19 cellular contexts compared by ENCODE assay signal in the genomic region with DNA sequence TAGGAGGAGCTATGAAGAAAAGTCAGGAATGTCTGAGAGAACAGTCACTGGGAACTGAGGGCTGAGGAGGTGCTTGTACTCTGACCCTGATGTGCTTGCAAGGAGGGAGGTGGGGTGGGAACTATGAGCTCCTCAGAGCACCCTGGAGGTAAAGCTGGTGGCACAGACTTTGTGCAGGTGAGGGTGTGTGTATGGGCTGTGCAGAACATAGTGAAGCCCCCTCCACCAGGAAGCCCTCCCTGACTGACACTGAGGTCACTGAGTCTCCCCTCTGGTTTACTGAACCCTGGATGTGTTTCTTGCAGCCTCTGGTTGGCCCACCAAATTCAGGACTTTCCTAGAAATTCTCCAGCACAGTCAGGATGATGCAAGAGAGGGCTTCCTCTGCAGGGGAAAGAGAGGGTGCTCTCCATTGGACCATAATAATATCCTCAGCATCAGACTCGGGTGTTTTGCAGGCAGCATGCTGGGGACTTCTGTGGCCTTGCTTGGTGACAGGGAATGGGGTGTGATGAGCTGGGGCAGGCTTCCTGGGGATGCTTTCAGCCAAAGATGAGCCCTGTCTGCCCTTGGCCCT. TPM values are rescaled to one million over a fixed set of nuclear protein-coding genes. Genes with fewer than 3 reads are reported as not detected.
DNase-seq lines count a peak whose midpoint lies in the region; ATAC-seq and TF ChIP-seq lines count a peak whose summit lies in the region.
"Had no signal": no experiment of that assay in that cellular context is flagged by ENCODE, and none has a peak within 500 bp of the region (broad histone marks: within the 10 kb centered on the region; RNA-seq: fewer than 3 reads in every experiment).

No MANE protein-coding gene starts in this region.

- no peak for ATAC-seq in left cardiac atrium
- no peak for ATAC-seq in HG03196 (IDR thresholded peaks at IDR 0.05; ENCODE audit: unreplicated experiment)
- ATAC-seq in GM21619 (IDR thresholded peaks at IDR 0.05; ENCODE audit: unreplicated experiment), result no peak
- ATAC-seq: activated naive CD8-positive, alpha-beta T cell treated with anti-CD3 and anti-CD28 coated beads, Interleukin-2, amount 50 U/mL, for 24 hours had no signal

- H3K27me3 ChIP-seq in right atrium auricular region (no peaks in the 10 kb centered on the region), sigmoid colon (no peaks in the 10 kb centered on the region), uterus (no peaks in the 10 kb centered on the region)

- TF ChIP-seq POLR2A in sigmoid colon (IDR thresholded peaks at IDR 0.05), result no peak
- TF ChIP-seq POLR2A in uterus (IDR thresholded peaks at IDR 0.05), result no peak

- TF ChIP-seq CTCF in right atrium auricular region (IDR thresholded peaks at IDR 0.05), result no peak
- no peak for TF ChIP-seq CTCF in sigmoid colon (IDR thresholded peaks at IDR 0.05)
- no peak for TF ChIP-seq CTCF in uterus (IDR thresholded peaks at IDR 0.05)

- intact Hi-C loops in left cardiac atrium (cut with DNase I) (no loop called here), sigmoid colon (cut with DNase I) (no loop called here), uterus (cut with DNase I; ENCODE audit: low total_unique reads) (no loop called here)

- WGBS in sigmoid colon, 2 donors, result 88 to 98% methylated on average over 1 of the region's 1 CpG

- H3K27ac ChIP-seq in right atrium auricular region (peak overlapping the region; percentile 78 to 84), sigmoid colon (peak overlapping the region; percentile 78 to 89 (median 84)), uterus (peak overlapping the region; percentile 94 to 97)

- no peak overlapping the region for H3K4me3 ChIP-seq in right atrium auricular region
- H3K4me3 ChIP-seq in sigmoid colon, result no peak overlapping the region
- H3K4me3 ChIP-seq in uterus, result no peak overlapping the region

- no peaks in the 10 kb centered on the region for H3K36me3 ChIP-seq in right atrium auricular region
- H3K36me3 ChIP-seq in sigmoid colon, result peaks cover 0 to 8% (median 6%) of the 10 kb centered on the region in 4 donors
- H3K36me3 ChIP-seq in uterus, result no peaks in the 10 kb centered on the region

- TF ChIP-seq EP300 in sigmoid colon (IDR thresholded peaks at IDR 0.05), result no peak

- H3K9me3 ChIP-seq in right atrium auricular region (no peaks in the 10 kb centered on the region), sigmoid colon (no peaks in the 10 kb centered on the region), uterus (no peaks in the 10 kb centered on the region)

- H3K4me1 ChIP-seq in right atrium auricular region, result peaks cover 0 to 76% of the 10 kb centered on the region in 2 donors
- peaks cover 0 to 68% (median 65%) of the 10 kb centered on the region in 4 donors for H3K4me1 ChIP-seq in sigmoid colon
- peaks cover 19 to 25% of the 10 kb centered on the region in 2 donors for H3K4me1 ChIP-seq in uterus

- peak; percentile 53 for DNase-seq in right atrium auricular region (ENCODE audit: low spot score)
- DNase-seq in left cardiac atrium, result no peak
- DNase-seq in islet precursor cell, result peak; percentile 37
- peak; percentile 48 for DNase-seq in sigmoid colon
- DNase-seq in uterus, result no peak
- no peak for DNase-seq in DMS79 (lab: John Stamatoyannopoulos, UW)
- DNase-seq: activated CD4-positive, alpha-beta T cell treated with anti-CD3 and anti-CD28 coated beads, Interleukin-2, amount 50 U/mL, for 4 hours; activated naive CD8-positive, alpha-beta T cell treated with anti-CD3 and anti-CD28 coated beads, Interleukin-2, amount 50 U/mL, for 24 hours; activated T-cell treated with anti-CD3 and anti-CD28 coated beads, Interleukin-2, amount 50 U/mL, for 48 hours; CD8-positive, alpha-beta memory T cell; central memory CD4-positive, alpha-beta T cell; DND-41; NCI-H1417 treated with DMSO at 0.1 percent for 48 hours; NCI-H82; stimulated activated CD4-positive, alpha-beta T cell treated with anti-CD3 and anti-CD28 coated beads, Interleukin-12 subunit alpha, Interleukin-12 subunit beta, amount 100 ng/mL, for 4 hours; SW 1271 had no signal

RNA-seq across cellular contexts. Expression of gene ISLR, which starts 1.5 kb away (rescaled TPM):
- 10 to 100 TPM; 51.9 to 59.9 TPM for total RNA-seq in right atrium auricular region
- total RNA-seq in left cardiac atrium, result 10 to 100 TPM; 22.8 to 28.2 TPM
- 100 to 1,000 TPM in 2 of 4 donors, 10 to 100 TPM in 2; 71.4 to 186 (median 121) TPM for total RNA-seq in sigmoid colon
- 10 to 100 TPM in 1 of 3 donors, 1 to 10 TPM in 1, under 1 TPM in 1; 0.69 to 16.3 (median 7.8) TPM for polyA plus RNA-seq in sigmoid colon
- 100 to 1,000 TPM; 170 to 215 (median 201) TPM for total RNA-seq in uterus
- total RNA-seq: CD8-positive, alpha-beta memory T cell had no signal
- polyA plus RNA-seq: CD8-positive, alpha-beta memory T cell had no signal

RNA-seq across cellular contexts. Expression of gene STRA6, which starts 30.5 kb away (rescaled TPM):
- total RNA-seq in right atrium auricular region, result under 1 TPM; 0.22 to 0.55 TPM
- total RNA-seq in left cardiac atrium, result not detected
- under 1 TPM in 1 of 4 donors, not detected in 3; 0.71 TPM for total RNA-seq in sigmoid colon
- polyA plus RNA-seq in sigmoid colon, result under 1 TPM in 1 of 3 donors, not detected in 2; 0.50 TPM
- 10 to 100 TPM in 2 of 4 donors, under 1 TPM in 1, not detected in 1; 0.26 to 62.6 (median 11.6) TPM for total RNA-seq in uterus
- total RNA-seq: CD8-positive, alpha-beta memory T cell had no signal
- polyA plus RNA-seq: CD8-positive, alpha-beta memory T cell had no signal

RNA-seq across cellular contexts. Expression of gene ISLR2, which starts 41.7 kb away (rescaled TPM):
- total RNA-seq in right atrium auricular region (1 to 10 TPM in 1 of 2 donors, under 1 TPM in 1; 0.31 to 2.6 TPM), left cardiac atrium (1 to 10 TPM; 1.9 to 3.9 TPM), sigmoid colon (1 to 10 TPM in 2 of 4 donors, under 1 TPM in 2; 0.16 to 2.2 (median 1.1) TPM), uterus (10 to 100 TPM in 1 of 4 donors, 1 to 10 TPM in 1, under 1 TPM in 1, not detected in 1; 0.77 to 11.8 (median 5.1) TPM)
- polyA plus RNA-seq in sigmoid colon, result 1 to 10 TPM in 1 of 3 donors, not detected in 2; 1.1 TPM
- total RNA-seq: CD8-positive, alpha-beta memory T cell; endodermal cell had no signal
- polyA plus RNA-seq: CD8-positive, alpha-beta memory T cell had no signal

Comparison
In these comparisons a context has a peak if more than half of its experiments do, and no peak if none do; other contexts are left out.
1. DNase-seq: peak in right atrium auricular region (single experiment), islet precursor cell (single experiment) and sigmoid colon (single experiment); none in left cardiac atrium (single experiment), uterus (0 of 2) and DMS79 (single experiment).
2. Peak in every context shown above with its lines, with median percentiles within 50 percentile points of each other: H3K27ac ChIP-seq.